1 cellular context compared by ENCODE assay signal in genomic region chr11:74769058-74769457, GRCh38.
TF ChIP-seq lines count a peak whose summit lies in the region.

No MANE protein-coding gene starts in this region.

TF ChIP-seq in GM12878, 131 proteins besides CTCF, POLR2A, EP300 and RAD21:
- TF ChIP-seq PKNOX1 (IDR thresholded peaks at IDR 0.05), result 0 out of 2 replicates have a peak, but pooled peaks have one; percentile 20
- no peak for TF ChIP-seq NR2C1 (IDR thresholded peaks at IDR 0.05)
- no peak for TF ChIP-seq KAT2A (conservative IDR thresholded peaks at IDR 0.05; ENCODE audit: control insufficient read depth, low read depth, low read length)
- TF ChIP-seq HDAC2 (IDR thresholded peaks at IDR 0.05), result no peak
